2 cellular contexts compared by ENCODE assay signal in the genomic region with DNA sequence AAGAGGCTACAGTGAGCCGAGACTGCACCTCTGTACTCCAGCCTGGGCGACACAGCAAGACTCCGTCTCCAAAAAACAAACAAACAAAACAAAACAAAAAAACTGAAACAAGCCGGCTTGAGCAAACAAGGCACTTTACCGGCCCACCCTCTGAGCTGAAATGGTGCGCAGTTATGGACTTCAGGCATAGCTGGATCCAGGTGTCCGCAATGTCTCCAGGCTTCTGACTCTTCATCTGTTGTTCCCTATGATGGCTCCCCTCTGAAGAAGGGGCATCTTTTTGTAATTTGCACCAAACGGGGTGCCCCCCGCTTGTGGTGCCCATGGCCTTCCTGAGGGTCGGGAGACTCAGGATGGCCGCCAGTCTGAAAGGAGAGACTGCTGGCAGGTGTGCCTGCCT.
A peak's percentile ranks its signal among the peaks of the same experiment; 100 is the strongest.
TF ChIP-seq lines count a peak whose summit lies in the region.

No MANE protein-coding gene starts in this region.

TF ChIP-seq in HepG2, 621 proteins besides CTCF, POLR2A, EP300 and RAD21:
- TF ChIP-seq ZNF44 (CRISPR knock-in tag; IDR thresholded peaks at IDR 0.05) (no peak), ZNF329 (CRISPR knock-in tag; IDR thresholded peaks at IDR 0.05; ENCODE audit: low read depth) (peak; percentile 98)

TF ChIP-seq in GM12891, 5 proteins besides CTCF, POLR2A, EP300 and RAD21:
- TF ChIP-seq PAX5 (IDR thresholded peaks at IDR 0.05; ENCODE audit: insufficient read depth, low read length, severe bottlenecking) (no peak), TAF1 (IDR thresholded peaks at IDR 0.05; ENCODE audit: low read depth, low read length) (no peak), SPI1 (IDR thresholded peaks at IDR 0.05; ENCODE audit: low read depth, low read length) (no peak), POLR2AphosphoS5 (IDR thresholded peaks at IDR 0.05; ENCODE audit: low read depth, low read length) (no peak), POU2F2 (IDR thresholded peaks at IDR 0.05; ENCODE audit: low read depth, low read length) (no peak)
TF ChIP-seq in GM12891: peak in this region for 0.
